ENCODE assay signal across 18 cellular contexts in the genomic region with DNA sequence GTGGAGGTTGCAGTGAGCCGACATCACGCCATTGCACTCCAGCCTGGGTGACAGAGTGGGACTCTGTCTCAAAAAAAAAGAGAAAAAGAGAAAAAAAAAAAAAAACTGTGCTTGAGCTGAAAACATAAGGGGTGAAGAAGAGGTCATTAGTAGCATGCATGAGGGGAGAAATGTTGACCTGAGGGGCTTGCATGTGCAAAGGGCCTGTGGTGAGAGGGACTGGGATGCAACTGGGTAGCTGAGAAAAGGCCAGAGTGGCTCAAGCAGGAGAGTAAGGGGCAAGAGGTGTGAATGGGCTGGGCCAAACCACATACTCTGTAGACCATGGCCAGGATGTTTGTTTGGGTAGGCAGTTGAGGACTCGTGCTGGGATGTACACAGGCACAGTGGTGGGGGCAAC. TPM values are rescaled to one million over a fixed set of nuclear protein-coding genes. Genes with fewer than 3 reads are reported as not detected.
"Had no signal": no experiment of that assay in that cellular context is flagged by ENCODE, and none has a peak within 500 bp of the region (broad histone marks: within the 10 kb centered on the region; RNA-seq: fewer than 3 reads in every experiment).

No MANE protein-coding gene starts in this region.

- H3K36me3 Mint-ChIP-seq: activated naive CD8-positive, alpha-beta T cell had no signal

- H3K27ac Mint-ChIP-seq: activated naive CD8-positive, alpha-beta T cell; activated T-helper 2 cell treated with anti-CD3 and anti-CD28 coated beads, Interferon-gamma antibody, Interleukin-2, Interleukin-4, amounts not matched to agents 10 μg/mL and 5 μg/mL and 100 μg/mL, durations not matched to agents 14 hours and 24 hours and 36 hours had no signal

- ATAC-seq: gastrocnemius medialis had no signal

- H3K4me3 Mint-ChIP-seq: activated naive CD8-positive, alpha-beta T cell had no signal

- H3K27ac ChIP-seq: breast epithelium, gastrocnemius medialis, parathyroid adenoma, stomach, tibial artery, vagina had no signal

- DNase-seq: activated CD4-positive, CD25-positive, alpha-beta regulatory T cell treated with anti-CD3 and anti-CD28 coated beads, Interleukin-2, amount 50 U/mL, for 72 hours; activated T-cell treated with anti-CD3 and anti-CD28 coated beads for 4 hours; aorta; gastrocnemius medialis; kidney glomerular epithelial cell; stimulated activated CD4-positive, alpha-beta T cell treated with anti-CD3 and anti-CD28 coated beads, Interleukin-4, amount 100 ng/mL, for 4 hours; stomach; tibial artery had no signal

- H3K9me3 Mint-ChIP-seq: activated T-helper 2 cell treated with anti-CD3 and anti-CD28 coated beads, Interferon-gamma antibody, Interleukin-2, Interleukin-4, amounts not matched to agents 10 μg/mL and 5 μg/mL and 100 μg/mL, durations not matched to agents 14 hours and 24 hours and 36 hours had no signal

RNA-seq across cellular contexts. Expression of a gene that starts 3.4 kb away (rescaled TPM):
- total RNA-seq: renal cortical epithelial cell had no signal

RNA-seq across cellular contexts. Expression of a gene that starts 32.3 kb away (rescaled TPM):
- total RNA-seq: activated T-helper 2 cell treated with anti-CD3 and anti-CD28 coated beads, Interferon-gamma antibody, Interleukin-2, Interleukin-4, amounts not matched to agents 10 μg/mL and 5 μg/mL and 100 μg/mL, durations not matched to agents 14 hours and 24 hours and 36 hours; aorta; breast epithelium; gastrocnemius medialis; mesenteric fat pad; renal cortical epithelial cell; skeletal muscle tissue; stomach; vagina had no signal

RNA-seq across cellular contexts. Expression of a gene that starts 37.9 kb away (rescaled TPM):
- total RNA-seq: activated T-helper 2 cell treated with anti-CD3 and anti-CD28 coated beads, Interferon-gamma antibody, Interleukin-2, Interleukin-4, amounts not matched to agents 10 μg/mL and 5 μg/mL and 100 μg/mL, durations not matched to agents 14 hours and 24 hours and 36 hours; breast epithelium; fibroblast of lung; gastrocnemius medialis; lower leg skin; mesenteric fat pad; renal cortical epithelial cell; skeletal muscle tissue; stomach had no signal

RNA-seq across cellular contexts. Expression of a gene that starts 55.3 kb away (rescaled TPM):
- total RNA-seq: aorta, breast epithelium, fibroblast of lung, gastrocnemius medialis, mesenteric fat pad, renal cortical epithelial cell, skeletal muscle tissue, stomach, vagina had no signal
